ENCODE assay signal across 26 cellular contexts in the genomic region with DNA sequence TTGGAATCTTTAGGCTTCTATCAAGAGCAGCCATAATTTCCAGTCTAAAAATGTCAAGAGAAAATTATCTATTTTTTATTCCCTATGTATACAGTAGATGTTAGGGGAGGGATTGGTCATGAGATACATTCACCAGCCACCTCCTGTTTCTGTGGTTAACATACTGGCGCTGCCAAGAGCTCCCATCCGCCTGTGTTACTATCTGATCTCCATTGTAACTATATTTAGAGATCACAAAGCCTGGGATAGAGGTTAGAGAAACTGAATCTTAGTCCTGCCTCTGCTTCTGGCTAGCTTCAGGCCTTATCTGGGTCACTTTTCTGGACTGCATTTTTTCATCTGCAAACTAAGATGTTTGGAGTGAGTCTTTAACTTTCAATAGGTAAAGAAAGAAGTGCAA. TPM values are rescaled to one million over a fixed set of nuclear protein-coding genes. Genes with fewer than 3 reads are reported as not detected.
DNase-seq lines count a peak whose midpoint lies in the region; ATAC-seq and TF ChIP-seq lines count a peak whose summit lies in the region.
"Had no signal": no experiment of that assay in that cellular context is flagged by ENCODE, and none has a peak within 500 bp of the region (broad histone marks: within the 10 kb centered on the region; RNA-seq: fewer than 3 reads in every experiment).

No MANE protein-coding gene starts in this region.

- no peaks in the 10 kb centered on the region for H3K9me3 ChIP-seq in right cardiac atrium (ENCODE audit: control insufficient read depth, low read length)

- POLR2A ChIA-PET in activated CD4-positive, alpha-beta T cell treated with anti-CD3 and anti-CD28 coated beads, Interleukin-2, amount 10 ng/mL, durations not matched to agents 7 days and 5 days (lab: Charles Lee), result no interaction called here

- H3K4me1 ChIP-seq in right cardiac atrium (ENCODE audit: control insufficient read depth, insufficient read depth, low read length), result peaks cover 4% of the 10 kb centered on the region
- H3K4me1 ChIP-seq: tibial artery had no signal

- peak; percentile 67 for ATAC-seq in Right ventricle myocardium inferior
- peak; percentile 71 to 78 for ATAC-seq in right cardiac atrium
- no peak for ATAC-seq in stimulated activated naive CD8-positive, alpha-beta T cell treated with anti-CD3 and anti-CD28 coated beads, Interleukin-15, Interleukin-2, amounts not matched to agents 100 U/mL and 50 U/mL, for 24 hours
- ATAC-seq: natural killer cell treated with Interleukin-12 subunit alpha and Interleukin-12 subunit beta and Interleukin-15 and Interleukin-18, amount 100 ng/mL, for 72 hours had no signal

- intact Hi-C loops in Right ventricle myocardium inferior (cut with DNase I), result loop anchor here (2.0 kb wide), 1 partner anchor 159 kb away; no protein-coding TSS in a partner anchor
- intact Hi-C loops in cardiac septum (cut with DNase I), result loop anchor here (10.0 kb wide), 1 partner anchor 133 kb away; no protein-coding TSS in a partner anchor
- intact Hi-C loops in right cardiac atrium (cut with DNase I), result no loop called here

- 19% methylated on average over 2 of the region's 2 CpGs for WGBS in right cardiac atrium

- no peak overlapping the region for H3K27ac Mint-ChIP-seq in activated CD4-positive, alpha-beta T cell treated with anti-CD3 and anti-CD28 coated beads, Interleukin-2, amount 10 ng/mL, durations not matched to agents 7 days and 5 days
- H3K27ac Mint-ChIP-seq: activated CD4-positive, alpha-beta memory T cell treated with anti-CD3 and anti-CD28 coated beads, Interleukin-2, amount 10 ng/mL, durations not matched to agents 7 days and 5 days; activated naive CD8-positive, alpha-beta T cell treated with anti-CD3 and anti-CD28 coated beads, Interleukin-2, amount 10 ng/mL, durations not matched to agents 7 days and 5 days; CD4-positive, alpha-beta T cell; natural killer cell treated with Interleukin-12 subunit alpha and Interleukin-12 subunit beta and Interleukin-15 and Interleukin-18, amount 100 ng/mL, for 72 hours had no signal

- no peaks in the 10 kb centered on the region for H3K27me3 Mint-ChIP-seq in activated CD4-positive, alpha-beta T cell treated with anti-CD3 and anti-CD28 coated beads, Interleukin-2, amount 10 ng/mL, durations not matched to agents 7 days and 5 days
- H3K27me3 Mint-ChIP-seq: activated CD4-positive, alpha-beta memory T cell treated with anti-CD3 and anti-CD28 coated beads, Interleukin-2, amount 10 ng/mL, durations not matched to agents 7 days and 5 days; activated naive CD8-positive, alpha-beta T cell treated with anti-CD3 and anti-CD28 coated beads, Interleukin-2, amount 10 ng/mL, durations not matched to agents 7 days and 5 days; CD4-positive, alpha-beta T cell; natural killer cell treated with Interleukin-12 subunit alpha and Interleukin-12 subunit beta and Interleukin-15 and Interleukin-18, amount 100 ng/mL, for 72 hours had no signal

- no peaks in the 10 kb centered on the region for H3K9me3 Mint-ChIP-seq in activated CD4-positive, alpha-beta T cell treated with anti-CD3 and anti-CD28 coated beads, Interleukin-2, amount 10 ng/mL, durations not matched to agents 7 days and 5 days
- H3K9me3 Mint-ChIP-seq: activated CD4-positive, alpha-beta memory T cell treated with anti-CD3 and anti-CD28 coated beads, Interleukin-2, amount 10 ng/mL, durations not matched to agents 7 days and 5 days; CD4-positive, alpha-beta T cell; natural killer cell treated with Interleukin-12 subunit alpha and Interleukin-12 subunit beta and Interleukin-15 and Interleukin-18, amount 100 ng/mL, for 72 hours had no signal

- no peak overlapping the region for H3K4me3 Mint-ChIP-seq in activated CD4-positive, alpha-beta T cell treated with anti-CD3 and anti-CD28 coated beads, Interleukin-2, amount 10 ng/mL, durations not matched to agents 7 days and 5 days
- H3K4me3 Mint-ChIP-seq: activated CD4-positive, alpha-beta memory T cell treated with anti-CD3 and anti-CD28 coated beads, Interleukin-2, amount 10 ng/mL, durations not matched to agents 7 days and 5 days; activated naive CD8-positive, alpha-beta T cell treated with anti-CD3 and anti-CD28 coated beads, Interleukin-2, amount 10 ng/mL, durations not matched to agents 7 days and 5 days; CD4-positive, alpha-beta T cell; natural killer cell treated with Interleukin-12 subunit alpha and Interleukin-12 subunit beta and Interleukin-15 and Interleukin-18, amount 100 ng/mL, for 72 hours had no signal

- H3K36me3 Mint-ChIP-seq in activated CD4-positive, alpha-beta T cell treated with anti-CD3 and anti-CD28 coated beads, Interleukin-2, amount 10 ng/mL, durations not matched to agents 7 days and 5 days (ENCODE audit: low read depth), result peaks cover 8% of the 10 kb centered on the region
- H3K36me3 Mint-ChIP-seq: natural killer cell treated with Interleukin-12 subunit alpha and Interleukin-12 subunit beta and Interleukin-15 and Interleukin-18, amount 100 ng/mL, for 72 hours had no signal

- TF ChIP-seq POLR2A in erythroblast (IDR thresholded peaks at IDR 0.05; ENCODE audit: low read length), result no peak

- DNase-seq in Right ventricle myocardium inferior (ENCODE audit: missing footprints) (no peak), cardiac septum (ENCODE audit: low spot score) (no peak), erythroblast (lab: John Stamatoyannopoulos, UW) (peak; percentile 44 to 75), right cardiac atrium (peak in 1 of 3 donors; percentile 45), NCI-H2081 (lab: John Stamatoyannopoulos, UW) (no peak)
- DNase-seq in stimulated activated naive CD8-positive, alpha-beta T cell treated with anti-CD3 and anti-CD28 coated beads, Interleukin-15, Interleukin-2, amounts not matched to agents 100 U/mL and 50 U/mL, for 24 hours, result no peak
- DNase-seq in stimulated activated CD4-positive, alpha-beta T cell treated with anti-CD3 and anti-CD28 coated beads, Interleukin-12 subunit alpha, Interleukin-12 subunit beta, amount 100 ng/mL, for 4 hours, result no peak
- no peak for DNase-seq in activated CD4-positive, alpha-beta T cell treated with anti-CD3 and anti-CD28 coated beads, Interleukin-2, amount 10 ng/mL, durations not matched to agents 7 days and 5 days
- DNase-seq: activated CD4-positive, alpha-beta memory T cell treated with anti-CD3 and anti-CD28 coated beads, Interleukin-2, amount 10 ng/mL, durations not matched to agents 7 days and 5 days; activated CD4-positive, CD25-positive, alpha-beta regulatory T cell; activated effector memory CD4-positive, alpha-beta T cell treated with anti-CD3 and anti-CD28 coated beads, Interleukin-2, amount 50 U/mL, for 16 hours; activated naive CD8-positive, alpha-beta T cell treated with anti-CD3 and anti-CD28 coated beads, Interleukin-2, amount 10 ng/mL, durations not matched to agents 7 days and 5 days; CD4-positive, alpha-beta T cell; DMS153; effector CD8-positive, alpha-beta T cell; GM23248; KG1; midbrain; NCI-H2171; NCI-H526; RPMI8226; stimulated activated CD4-positive, alpha-beta T cell treated with anti-CD3 and anti-CD28 coated beads, Interleukin-4, amount 100 ng/mL, for 4 hours; stimulated activated naive CD4-positive, alpha-beta T cell treated with Interleukin-2 at 50 U/mL for 16 hours; tibial artery had no signal

- CTCF ChIA-PET in activated CD4-positive, alpha-beta T cell treated with anti-CD3 and anti-CD28 coated beads, Interleukin-2, amount 10 ng/mL, durations not matched to agents 7 days and 5 days (lab: Charles Lee), result no interaction called here

- H3K27ac ChIP-seq in right cardiac atrium (ENCODE audit: low read length), result no peak overlapping the region
- H3K27ac ChIP-seq: 22Rv1, GM23248, tibial artery had no signal

- H3K27me3 ChIP-seq in right cardiac atrium (ENCODE audit: control insufficient read depth, insufficient read depth), result no peaks in the 10 kb centered on the region
- H3K27me3 ChIP-seq: tibial artery had no signal

- H3K4me1 Mint-ChIP-seq in activated CD4-positive, alpha-beta T cell treated with anti-CD3 and anti-CD28 coated beads, Interleukin-2, amount 10 ng/mL, durations not matched to agents 7 days and 5 days, result peaks cover 2% of the 10 kb centered on the region
- H3K4me1 Mint-ChIP-seq: activated CD4-positive, alpha-beta memory T cell treated with anti-CD3 and anti-CD28 coated beads, Interleukin-2, amount 10 ng/mL, durations not matched to agents 7 days and 5 days had no signal

- no peak overlapping the region for H3K4me3 ChIP-seq in right cardiac atrium (ENCODE audit: low read length)
- H3K4me3 ChIP-seq: GM23248, tibial artery had no signal

RNA-seq across cellular contexts. Expression of a gene that starts 46.3 kb away (rescaled TPM):
- total RNA-seq in Right ventricle myocardium inferior, result 89.1 TPM
- 80.6 TPM for total RNA-seq in cardiac septum
- total RNA-seq in right cardiac atrium, result 10 to 100 TPM; 58.2 to 92.3 (median 82.5) TPM
- polyA plus RNA-seq in right cardiac atrium, result 72.6 TPM
- 100 to 1,000 TPM; 142 to 169 TPM for total RNA-seq in activated CD4-positive, alpha-beta T cell treated with anti-CD3 and anti-CD28 coated beads, Interleukin-2, amount 10 ng/mL, durations not matched to agents 7 days and 5 days

RNA-seq across cellular contexts. Expression of a gene that starts 47.6 kb away (rescaled TPM):
- total RNA-seq in Right ventricle myocardium inferior, result 11.4 TPM
- total RNA-seq in cardiac septum, result 15.8 TPM
- total RNA-seq in right cardiac atrium, result 10 to 100 TPM in 3 of 4 donors, 1 to 10 TPM in 1; 9.1 to 15.3 (median 10.8) TPM
- 4.5 TPM for polyA plus RNA-seq in right cardiac atrium
- total RNA-seq in activated CD4-positive, alpha-beta T cell treated with anti-CD3 and anti-CD28 coated beads, Interleukin-2, amount 10 ng/mL, durations not matched to agents 7 days and 5 days, result 1 to 10 TPM; 7.6 to 9.5 TPM

Comparison
In these comparisons a context has a peak if more than half of its experiments do, and no peak if none do; other contexts are left out.
1. intact Hi-C loops: an anchor here in Right ventricle myocardium inferior (2.0 kb wide) and cardiac septum (10.0 kb wide); none called in right cardiac atrium.
2. DNase-seq: peak in erythroblast (2 of 2); none in Right ventricle myocardium inferior (single experiment), cardiac septum (single experiment), stimulated activated naive CD8-positive, alpha-beta T cell treated with anti-CD3 and anti-CD28 coated beads, Interleukin-15, Interleukin-2, amounts not matched to agents 100 U/mL and 50 U/mL, for 24 hours (single experiment), NCI-H2081 (0 of 2), stimulated activated CD4-positive, alpha-beta T cell treated with anti-CD3 and anti-CD28 coated beads, Interleukin-12 subunit alpha, Interleukin-12 subunit beta, amount 100 ng/mL, for 4 hours (single experiment) and activated CD4-positive, alpha-beta T cell treated with anti-CD3 and anti-CD28 coated beads, Interleukin-2, amount 10 ng/mL, durations not matched to agents 7 days and 5 days (single experiment).